1 cellular context compared by ENCODE assay signal in the genomic region with DNA sequence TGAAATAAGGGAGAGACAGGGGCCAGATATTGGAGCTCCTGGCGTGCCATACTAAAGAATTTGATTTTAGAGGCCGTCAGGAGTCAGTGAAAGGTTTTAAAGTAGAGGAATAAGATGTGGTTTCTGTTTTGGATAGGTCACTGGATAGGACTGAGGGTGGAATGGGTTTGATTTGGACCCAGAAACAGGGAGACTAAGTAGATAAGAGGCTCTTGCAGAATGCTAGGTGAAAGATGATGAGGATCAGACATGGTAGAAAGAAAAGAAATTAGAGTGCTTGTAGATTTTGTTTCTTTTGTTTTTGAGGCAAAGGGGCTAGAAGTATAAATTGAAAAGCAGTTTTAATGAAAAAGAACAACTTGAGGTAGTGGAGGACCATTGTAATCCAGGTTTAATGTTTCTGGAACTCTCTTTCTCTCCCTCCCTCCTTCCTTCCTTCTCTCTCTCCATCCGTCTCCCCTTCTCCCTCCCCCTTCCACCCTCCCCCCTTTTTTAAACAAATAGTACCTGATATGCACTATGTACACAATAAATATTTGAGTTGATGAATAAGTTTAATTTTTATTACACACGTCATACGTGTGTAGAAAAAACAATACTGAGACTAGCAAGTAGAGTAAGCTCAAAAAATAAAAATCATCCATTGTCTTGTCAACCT.
TF ChIP-seq lines count a peak whose summit lies in the region.

No MANE protein-coding gene starts in this region.

TF ChIP-seq in GM12878, 131 proteins besides CTCF, POLR2A, EP300 and RAD21:
- TF ChIP-seq SMAD1 (IDR thresholded peaks at IDR 0.05; ENCODE audit: low read depth, partially characterized antibody), result no peak
- TF ChIP-seq ZNF384 (IDR thresholded peaks at IDR 0.05; ENCODE audit: borderline replicate concordance, low read depth, low read length), result no peak
